In the genomic region with DNA sequence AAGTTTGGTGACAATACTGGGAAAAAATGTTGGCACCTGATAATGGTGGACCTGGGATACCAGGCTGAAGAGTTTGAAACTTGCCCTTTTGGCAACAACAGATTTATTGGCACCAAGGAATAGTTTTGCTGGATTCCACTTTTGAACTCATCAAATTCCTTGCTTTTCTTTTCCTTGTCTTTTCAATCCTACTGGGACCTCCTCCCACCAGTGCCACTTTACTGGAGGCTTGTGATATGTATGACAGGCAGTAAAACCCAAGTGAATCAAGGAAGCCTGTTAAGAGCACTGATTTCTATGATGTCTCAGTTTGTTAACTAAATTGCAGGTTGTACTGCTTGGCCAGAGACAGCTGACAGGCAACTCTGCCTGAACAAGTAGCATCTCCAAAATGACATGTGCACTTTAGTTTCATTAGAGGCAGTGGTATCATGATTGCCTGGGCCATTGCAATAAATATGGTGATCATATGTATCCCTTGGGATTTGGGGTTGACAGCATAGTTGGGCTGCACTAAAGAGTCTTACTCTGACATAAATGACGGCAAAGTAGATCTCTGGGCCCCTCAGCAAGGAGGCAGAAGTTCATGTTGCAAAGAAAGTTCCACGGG, we compare ENCODE assay signal across 28 cellular contexts.
"Had no signal": no experiment of that assay in that cellular context is flagged by ENCODE, and none has a peak within 500 bp of the region (broad histone marks: within the 10 kb centered on the region; RNA-seq: fewer than 3 reads in every experiment).

No MANE protein-coding gene starts in this region.

- H3K36me3 Mint-ChIP-seq: stimulated activated effector memory CD8-positive, alpha-beta T cell treated with anti-CD3 and anti-CD28 coated beads, Interleukin-12 subunit alpha, Interleukin-12 subunit beta, amount 100 ng/mL, for 72 hours; stimulated activated memory B cell treated with anti-CD40 and anti-IgM and Interleukin-4, amounts not matched to agents 10 μg/mL and 1 μg/mL and 100 μg/mL, for 72 hours; stimulated activated naive B cell treated with anti-CD40 and anti-IgM and Interleukin-4, amounts not matched to agents 10 μg/mL and 1 μg/mL and 100 μg/mL, for 72 hours; type B pancreatic cell had no signal

- H3K4me1 ChIP-seq: stomach, suprapubic skin, testis, thyroid gland, tibial artery, tibial nerve, transverse colon, upper lobe of left lung, upper lobe of right lung, uterus, vagina had no signal

- H3K27ac Mint-ChIP-seq: stimulated activated effector memory CD8-positive, alpha-beta T cell treated with anti-CD3 and anti-CD28 coated beads, Interleukin-12 subunit alpha, Interleukin-12 subunit beta, amount 100 ng/mL, for 72 hours; stimulated activated memory B cell treated with anti-CD40 and anti-IgM and Interleukin-4, amounts not matched to agents 10 μg/mL and 1 μg/mL and 100 μg/mL, for 72 hours; stimulated activated naive B cell treated with anti-CD40 and anti-IgM and Interleukin-4, amounts not matched to agents 10 μg/mL and 1 μg/mL and 100 μg/mL, for 72 hours; stimulated activated naive CD8-positive, alpha-beta T cell treated with anti-CD3 and anti-CD28 coated beads, Interleukin-15, amount 100 ng/mL, for 72 hours; stimulated activated naive CD8-positive, alpha-beta T cell treated with anti-CD3 and anti-CD28 coated beads, Interleukin-15, Interleukin-2, amounts not matched to agents 100 ng/mL and 50 ng/mL, for 24 hours; type B pancreatic cell had no signal

- H3K4me1 Mint-ChIP-seq: stimulated activated effector memory CD8-positive, alpha-beta T cell treated with anti-CD3 and anti-CD28 coated beads, Interleukin-12 subunit alpha, Interleukin-12 subunit beta, amount 100 ng/mL, for 72 hours; stimulated activated memory B cell treated with anti-CD40 and anti-IgM and Interleukin-4, amounts not matched to agents 10 μg/mL and 1 μg/mL and 100 μg/mL, for 72 hours; stimulated activated naive B cell treated with anti-CD40 and anti-IgM and Interleukin-4, amounts not matched to agents 10 μg/mL and 1 μg/mL and 100 μg/mL, for 72 hours; stimulated activated naive CD8-positive, alpha-beta T cell treated with anti-CD3 and anti-CD28 coated beads, Interleukin-15, amount 100 ng/mL, for 72 hours had no signal

- H3K27me3 ChIP-seq: stomach, suprapubic skin, testis, thyroid gland, tibial artery, tibial nerve, transverse colon, upper lobe of left lung, upper lobe of right lung, uterus, vagina had no signal

- DNase-seq: stimulated activated CD4-positive, alpha-beta T cell treated with anti-CD3 and anti-CD28 coated beads, Interleukin-2, amount 100 ng/mL, for 48 hours; stimulated activated CD4-positive, alpha-beta T cell treated with anti-CD3 and anti-CD28 coated beads, Interleukin-4, amount 100 ng/mL, for 1 hour; stimulated activated CD4-positive, alpha-beta T cell treated with anti-CD3 and anti-CD28 coated beads, Interleukin-4, amount 100 ng/mL, for 24 hours; stimulated activated CD4-positive, alpha-beta T cell treated with anti-CD3 and anti-CD28 coated beads, Interleukin-4, amount 100 ng/mL, for 4 hours; stimulated activated CD8-positive, alpha-beta memory T cell treated with anti-CD3 and anti-CD28 coated beads, Interleukin-4, amount 100 ng/mL, for 48 hours; stimulated activated naive B cell treated with anti-CD40 and anti-IgM and Interleukin-4, amounts not matched to agents 10 μg/mL and 1 μg/mL and 100 μg/mL, for 72 hours; stimulated activated naive CD4-positive, alpha-beta T cell; stimulated activated naive CD4-positive, alpha-beta T cell treated with Interleukin-2 at 50 U/mL for 16 hours; stimulated activated naive CD8-positive, alpha-beta T cell treated with anti-CD3 and anti-CD28 coated beads, Interleukin-15, amount 100 ng/mL, for 72 hours; stimulated activated naive CD8-positive, alpha-beta T cell treated with anti-CD3 and anti-CD28 coated beads, Interleukin-15, Interleukin-2, amounts not matched to agents 100 U/mL and 50 U/mL, for 24 hours; stomach; substantia nigra; testis; thyroid gland; tibial artery; transverse colon; trophoblast cell; upper lobe of left lung; upper lobe of right lung; uterus had no signal

- H3K27me3 Mint-ChIP-seq: stimulated activated memory B cell treated with anti-CD40 and anti-IgM and Interleukin-4, amounts not matched to agents 10 μg/mL and 1 μg/mL and 100 μg/mL, for 72 hours; stimulated activated naive B cell treated with anti-CD40 and anti-IgM and Interleukin-4, amounts not matched to agents 10 μg/mL and 1 μg/mL and 100 μg/mL, for 72 hours; stimulated activated naive CD8-positive, alpha-beta T cell treated with anti-CD3 and anti-CD28 coated beads, Interleukin-15, amount 100 ng/mL, for 72 hours; stimulated activated naive CD8-positive, alpha-beta T cell treated with anti-CD3 and anti-CD28 coated beads, Interleukin-15, Interleukin-2, amounts not matched to agents 100 ng/mL and 50 ng/mL, for 24 hours; type B pancreatic cell had no signal

- H3K27ac ChIP-seq: stomach, suprapubic skin, testis, thoracic aorta, thyroid gland, tibial artery, tibial nerve, transverse colon, upper lobe of left lung, upper lobe of right lung, uterus, vagina had no signal

- H3K9me3 Mint-ChIP-seq: stimulated activated effector memory CD8-positive, alpha-beta T cell treated with anti-CD3 and anti-CD28 coated beads, Interleukin-12 subunit alpha, Interleukin-12 subunit beta, amount 100 ng/mL, for 72 hours; stimulated activated naive B cell treated with anti-CD40 and anti-IgM and Interleukin-4, amounts not matched to agents 10 μg/mL and 1 μg/mL and 100 μg/mL, for 72 hours; stimulated activated naive CD8-positive, alpha-beta T cell treated with anti-CD3 and anti-CD28 coated beads, Interleukin-15, amount 100 ng/mL, for 72 hours; stimulated activated naive CD8-positive, alpha-beta T cell treated with anti-CD3 and anti-CD28 coated beads, Interleukin-15, Interleukin-2, amounts not matched to agents 100 ng/mL and 50 ng/mL, for 24 hours had no signal

- H3K4me3 Mint-ChIP-seq: stimulated activated effector memory CD8-positive, alpha-beta T cell treated with anti-CD3 and anti-CD28 coated beads, Interleukin-12 subunit alpha, Interleukin-12 subunit beta, amount 100 ng/mL, for 72 hours; stimulated activated memory B cell treated with anti-CD40 and anti-IgM and Interleukin-4, amounts not matched to agents 10 μg/mL and 1 μg/mL and 100 μg/mL, for 72 hours; stimulated activated naive B cell treated with anti-CD40 and anti-IgM and Interleukin-4, amounts not matched to agents 10 μg/mL and 1 μg/mL and 100 μg/mL, for 72 hours; stimulated activated naive CD8-positive, alpha-beta T cell treated with anti-CD3 and anti-CD28 coated beads, Interleukin-15, amount 100 ng/mL, for 72 hours; stimulated activated naive CD8-positive, alpha-beta T cell treated with anti-CD3 and anti-CD28 coated beads, Interleukin-15, Interleukin-2, amounts not matched to agents 100 ng/mL and 50 ng/mL, for 24 hours; type B pancreatic cell had no signal

- H3K9me3 ChIP-seq: stomach, suprapubic skin, testis, thoracic aorta, thyroid gland, tibial artery, tibial nerve, transverse colon, upper lobe of left lung, upper lobe of right lung, uterus, vagina had no signal

- H3K4me3 ChIP-seq: stomach, suprapubic skin, testis, thoracic aorta, thyroid gland, tibial artery, tibial nerve, transverse colon, upper lobe of left lung, upper lobe of right lung, uterus, vagina had no signal

- ATAC-seq: stimulated activated effector memory CD8-positive, alpha-beta T cell treated with anti-CD3 and anti-CD28 coated beads, Interleukin-12 subunit alpha, Interleukin-12 subunit beta, amount 100 ng/mL, for 72 hours; stimulated activated memory B cell treated with anti-CD40 and anti-IgM and Interleukin-4, amounts not matched to agents 10 μg/mL and 1 μg/mL and 100 μg/mL, for 72 hours; stimulated activated naive B cell treated with anti-CD40 and anti-IgM and Interleukin-4, amounts not matched to agents 10 μg/mL and 1 μg/mL and 100 μg/mL, for 72 hours; stimulated activated naive CD8-positive, alpha-beta T cell treated with anti-CD3 and anti-CD28 coated beads, Interleukin-15, amount 100 ng/mL, for 72 hours; stimulated activated naive CD8-positive, alpha-beta T cell treated with anti-CD3 and anti-CD28 coated beads, Interleukin-15, Interleukin-2, amounts not matched to agents 100 U/mL and 50 U/mL, for 24 hours; upper lobe of right lung had no signal

- H3K36me3 ChIP-seq: stomach, suprapubic skin, thoracic aorta, thyroid gland, tibial artery, tibial nerve, transverse colon, upper lobe of left lung, upper lobe of right lung, vagina had no signal
